8 cellular contexts compared by ENCODE assay signal in the genomic region with DNA sequence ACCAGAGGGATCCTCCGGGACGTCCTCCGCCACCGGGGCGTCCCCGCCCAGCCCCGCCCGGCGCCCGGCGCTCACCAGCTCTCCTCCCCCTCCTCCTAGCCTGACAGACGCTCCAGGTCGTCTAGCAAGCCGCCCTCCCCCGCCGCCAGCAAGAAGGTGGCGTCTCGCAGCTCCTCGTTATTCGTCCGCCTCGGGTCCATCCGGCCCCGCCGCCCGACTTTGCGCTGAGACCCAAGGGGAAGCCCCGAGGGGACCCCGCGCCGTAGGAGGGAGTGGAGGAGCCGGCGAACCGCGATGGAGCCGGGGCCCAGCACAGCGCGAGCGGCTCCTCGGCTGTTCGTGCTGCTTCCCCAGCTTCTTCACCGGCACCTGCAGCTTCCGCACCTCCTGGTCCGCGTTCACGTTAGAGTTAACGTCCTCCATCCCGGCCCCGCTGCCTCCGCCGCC. TPM values are rescaled to one million over a fixed set of nuclear protein-coding genes. Genes with fewer than 3 reads are reported as not detected.
DNase-seq lines count a peak whose midpoint lies in the region; ATAC-seq and TF ChIP-seq lines count a peak whose summit lies in the region.

No MANE protein-coding gene starts in this region.

- no peaks in the 10 kb centered on the region for H3K27me3 ChIP-seq in RWPE2 (ENCODE audit: insufficient read depth, poor library complexity, severe bottlenecking)
- no peaks in the 10 kb centered on the region for H3K27me3 ChIP-seq in osteoblast (ENCODE audit: insufficient read depth, low read length)
- no peaks in the 10 kb centered on the region for H3K27me3 ChIP-seq in tibial artery

- H3K27ac Mint-ChIP-seq in activated naive CD4-positive, alpha-beta T cell treated with anti-CD3 and anti-CD28 coated beads for 36 hours: peak overlapping the region; percentile 95

- H3K36me3 Mint-ChIP-seq in activated naive CD4-positive, alpha-beta T cell treated with anti-CD3 and anti-CD28 coated beads for 36 hours (ENCODE audit: low read depth): peaks cover 43% of the 10 kb centered on the region

- H3K9me3 ChIP-seq in RWPE2 (ENCODE audit: severe bottlenecking) (peaks cover 25% of the 10 kb centered on the region), osteoblast (ENCODE audit: low read depth, low read length) (peaks cover 8% of the 10 kb centered on the region), tibial artery (peaks cover 9 to 30% (median 30%) of the 10 kb centered on the region in 3 donors)

- intact Hi-C loops in activated naive CD4-positive, alpha-beta T cell treated with anti-CD3 and anti-CD28 coated beads for 36 hours (cut with micrococcal nuclease): loop anchor here (1.0 to 2.0 kb wide), 8 partner anchors 21 to 229 kb away; a partner anchor contains a TSS
- intact Hi-C loops in tibial artery (cut with DNase I; ENCODE audit: low total_unique reads): loop anchor here (10.0 kb wide), 2 partner anchors 132 to 252 kb away; a partner anchor contains a TSS

- peak overlapping the region; percentile 84 for H3K4me2 ChIP-seq in osteoblast (ENCODE audit: insufficient read depth, low read length)

- H3K27me3 Mint-ChIP-seq in activated naive CD4-positive, alpha-beta T cell treated with anti-CD3 and anti-CD28 coated beads for 36 hours (ENCODE audit: low read depth): no peaks in the 10 kb centered on the region

- CTCF ChIA-PET in activated naive CD4-positive, alpha-beta T cell treated with anti-CD3 and anti-CD28 coated beads for 36 hours (lab: Charles Lee): interaction anchor here (0.8 to 3.0 kb wide), 6 partner anchors 22 to 71 kb away, joined by 3 to 8 read pairs (median 4); a partner anchor contains a TSS

- H3K4me3 Mint-ChIP-seq in activated naive CD4-positive, alpha-beta T cell treated with anti-CD3 and anti-CD28 coated beads for 36 hours: peak overlapping the region; percentile 86

- H3K79me2 ChIP-seq in osteoblast (ENCODE audit: insufficient read depth, low read length): peaks cover 30% of the 10 kb centered on the region

- H3K36me3 ChIP-seq in RWPE2 (ENCODE audit: low read depth): peaks cover 32% of the 10 kb centered on the region
- peaks cover 8% of the 10 kb centered on the region for H3K36me3 ChIP-seq in osteoblast (ENCODE audit: insufficient read depth, low read length)
- peaks cover 15 to 26% (median 26%) of the 10 kb centered on the region in 3 donors for H3K36me3 ChIP-seq in tibial artery

- H3K27ac ChIP-seq in RWPE2 (ENCODE audit: poor library complexity, severe bottlenecking) (peak overlapping the region; percentile 82), osteoblast (ENCODE audit: low read depth, low read length) (peak overlapping the region; percentile 73), tibial artery (peak overlapping the region; percentile 90 to 91)

- H3K4me1 ChIP-seq in RWPE2 (ENCODE audit: insufficient read depth, poor library complexity, severe bottlenecking): peaks cover 3% of the 10 kb centered on the region
- H3K4me1 ChIP-seq in osteoblast (ENCODE audit: insufficient read depth, low read length): peaks cover 8% of the 10 kb centered on the region
- peaks cover 0 to 12% (median 8%) of the 10 kb centered on the region in 4 donors for H3K4me1 ChIP-seq in tibial artery

- peak overlapping the region; percentile 98 for H2AFZ ChIP-seq in osteoblast (ENCODE audit: low read length)

- ATAC-seq in GM19452 (IDR thresholded peaks at IDR 0.05; ENCODE audit: unreplicated experiment) (peak; percentile 42), HG03565 (IDR thresholded peaks at IDR 0.05; ENCODE audit: unreplicated experiment) (peak; percentile 30), RWPE2 (ENCODE audit: low read depth) (peak; percentile 58)

- H3K4me1 Mint-ChIP-seq in activated naive CD4-positive, alpha-beta T cell treated with anti-CD3 and anti-CD28 coated beads for 36 hours (ENCODE audit: low read depth): peaks cover 25% of the 10 kb centered on the region

- no peak for TF ChIP-seq CTCF in RWPE2 (IDR thresholded peaks at IDR 0.05; ENCODE audit: poor library complexity, severe bottlenecking)
- TF ChIP-seq CTCF in osteoblast (IDR thresholded peaks at IDR 0.05; ENCODE audit: extremely low read depth, low read depth, low read length): no peak
- TF ChIP-seq CTCF in tibial artery (IDR thresholded peaks at IDR 0.05): no peak

- DNase-seq in CD1c-positive myeloid dendritic cell (ENCODE audit: extremely low spot score) (peak; percentile 50), RWPE2 (ENCODE audit: low spot score) (peak; percentile 83), globus pallidus (ENCODE audit: low spot score) (peak; percentile 26), osteoblast (ENCODE audit: insufficient read length, low spot score, missing footprints) (peak; percentile 94), tibial artery (peak; percentile 45 to 79)
- DNase-seq in activated naive CD4-positive, alpha-beta T cell treated with anti-CD3 and anti-CD28 coated beads for 36 hours: peak; percentile 83

- H3K9me3 Mint-ChIP-seq in activated naive CD4-positive, alpha-beta T cell treated with anti-CD3 and anti-CD28 coated beads for 36 hours: peaks cover 31% of the 10 kb centered on the region

- H3K4me3 ChIP-seq in RWPE2 (ENCODE audit: severe bottlenecking): peak overlapping the region; percentile 93
- peak overlapping the region; percentile 95 for H3K4me3 ChIP-seq in osteoblast (ENCODE audit: insufficient read depth, low read length)
- H3K4me3 ChIP-seq in tibial artery: peak overlapping the region; percentile 74 to 83

- H4K20me1 ChIP-seq in osteoblast (ENCODE audit: insufficient read depth, low read length): no peaks in the 10 kb centered on the region

RNA-seq across cellular contexts. Expression of a gene that starts 26.3 kb away (rescaled TPM):
- total RNA-seq in activated naive CD4-positive, alpha-beta T cell treated with anti-CD3 and anti-CD28 coated beads for 36 hours: 10 to 100 TPM; 44.8 to 47.0 TPM
- total RNA-seq in osteoblast: 15.6 and 17.0 TPM in 2 replicates

RNA-seq across cellular contexts. Expression of a gene that starts 47.9 kb away (rescaled TPM):
- total RNA-seq in activated naive CD4-positive, alpha-beta T cell treated with anti-CD3 and anti-CD28 coated beads for 36 hours: 10 to 100 TPM; 79.1 to 88.7 TPM
- total RNA-seq in osteoblast: 0.29 TPM in 1 of 2 replicates, not detected in the other

Comparison
In these comparisons a context has a peak if more than half of its experiments do, and no peak if none do; other contexts are left out.
1. Peak in every context shown above with its lines: DNase-seq, ATAC-seq, H3K4me3 ChIP-seq and H3K27ac ChIP-seq.
2. DNase-seq: peak in every context shown above with its lines; median percentile 94 in osteoblast; 83 in RWPE2; 83 in activated naive CD4-positive, alpha-beta T cell treated with anti-CD3 and anti-CD28 coated beads for 36 hours; 62 in tibial artery; 50 in CD1c-positive myeloid dendritic cell; 26 in globus pallidus.
3. RNA of a gene that starts 47.9 kb away (total RNA-seq): 79.1 to 88.7 TPM in activated naive CD4-positive, alpha-beta T cell treated with anti-CD3 and anti-CD28 coated beads for 36 hours; 0.29 TPM in osteoblast; every median in the first group is over 10 times any median in the second.